Comparison of ENCODE assay signal across 8 cellular contexts in genomic region chr9:136399176-136400037, GRCh38. TPM values are rescaled to one million over a fixed set of nuclear protein-coding genes. Genes with fewer than 3 reads are reported as not detected.
DNase-seq lines count a peak whose midpoint lies in the region; ATAC-seq and TF ChIP-seq lines count a peak whose summit lies in the region.

No MANE protein-coding gene starts in this region.

- peak; percentile 26 for ATAC-seq in HCT116
- no peak for ATAC-seq in HG02981 (IDR thresholded peaks at IDR 0.05; ENCODE audit: unreplicated experiment)
- ATAC-seq in GM18861 (IDR thresholded peaks at IDR 0.05; ENCODE audit: unreplicated experiment), result no peak

- H3K9ac ChIP-seq in HCT116 (ENCODE audit: low read length), result peak overlapping the region; percentile 84

- TF ChIP-seq CTCF in HCT116 (IDR thresholded peaks at IDR 0.05 in 2 of 3, conservative IDR thresholded peaks at IDR 0.05 in 1 of 3; ENCODE audit: borderline replicate concordance in 1 of 3, insufficient read depth in 1 of 3, low read depth in 2 of 3, low read length in 2 of 3) (no peak), PC-9 (conservative IDR thresholded peaks at IDR 0.05) (no peak), adrenal gland (IDR thresholded peaks at IDR 0.05) (no peak)

- peaks cover 8% of the 10 kb centered on the region; the same call in 1 of the 2 replicates for H3F3A ChIP-seq in PC-9 (ENCODE audit: insufficient read depth, low read depth)

- intact Hi-C loops in HCT116 (cut with micrococcal nuclease), result loop anchor here (1.0 to 2.0 kb wide), 3 partner anchors 53 to 87 kb away; no protein-coding TSS in a partner anchor
- intact Hi-C loops in PC-9 (cut with micrococcal nuclease; ENCODE audit: unreplicated experiment), result loop anchor here (1.0 to 2.0 kb wide), 4 partner anchors 53 to 231 kb away; no protein-coding TSS in a partner anchor
- intact Hi-C loops in adrenal gland (cut with DNase I), result loop anchor here (2.0 to 5.0 kb wide), 2 partner anchors 62 to 87 kb away; no protein-coding TSS in a partner anchor

- H3K4me3 ChIP-seq in HCT116 (replicated peaks in 1 of 2; ENCODE audit: low read depth in 1 of 2, low read length in 2 of 2), result peak overlapping the region; percentile 82 to 93
- peak overlapping the region; percentile 100 for H3K4me3 ChIP-seq in PC-9
- peak overlapping the region; percentile 36 to 99 (median 82) for H3K4me3 ChIP-seq in adrenal gland

- H3K79me2 ChIP-seq in HCT116 (ENCODE audit: insufficient read depth, low read length) (peaks cover 49% of the 10 kb centered on the region), PC-9 (ENCODE audit: low read depth) (peaks cover 23% of the 10 kb centered on the region)

- H3K27me3 ChIP-seq in HCT116 (ENCODE audit: insufficient read depth, low read length), result no peaks in the 10 kb centered on the region
- no peaks in the 10 kb centered on the region for H3K27me3 ChIP-seq in PC-9 (ENCODE audit: insufficient read depth, low read depth)
- H3K27me3 ChIP-seq in adrenal gland, result no peaks in the 10 kb centered on the region

- RAD21 ChIA-PET in HCT116 (lab: Charles Lee; ENCODE audit: low non-redundant PET in 1 of 2, low total read pairs in 2 of 2, uncharacterized antibody in 2 of 2, unreplicated experiment in 2 of 2), result no interaction called here

- POLR2A ChIA-PET in HCT116 (lab: Charles Lee), result no interaction called here
- POLR2A ChIA-PET in PC-9 (lab: Charles Lee; ENCODE audit: unreplicated experiment), result interaction anchor here (0.6 to 0.7 kb wide), 2 partner anchors 36 to 121 kb away, joined by 3 read pairs; no protein-coding TSS in a partner anchor

- H3K9me2 ChIP-seq in HCT116 (ENCODE audit: insufficient read depth), result no peaks in the 10 kb centered on the region
- H3K9me2 ChIP-seq in PC-9 (ENCODE audit: insufficient read depth), result no peaks in the 10 kb centered on the region

- peaks cover 7 to 16% of the 10 kb centered on the region in 2 experiments for H3K4me1 ChIP-seq in HCT116 (ENCODE audit: control insufficient read depth in 1 of 2, insufficient read depth in 2 of 2, low read length in 2 of 2)
- peaks cover 13% of the 10 kb centered on the region for H3K4me1 ChIP-seq in PC-9 (replicated peaks; ENCODE audit: insufficient read depth)
- peaks cover 9 to 17% of the 10 kb centered on the region in 2 donors for H3K4me1 ChIP-seq in adrenal gland (replicated peaks in 1 of 2)

- CTCF ChIA-PET in HCT116 (lab: Charles Lee), result no interaction called here
- CTCF ChIA-PET in PC-9 (lab: Charles Lee), result interaction anchor here (0.6 kb wide), 1 partner anchor 59 kb away, joined by 3 read pairs; no protein-coding TSS in a partner anchor

- no peaks in the 10 kb centered on the region for H3K9me3 ChIP-seq in HCT116 (ENCODE audit: control insufficient read depth in 1 of 2, insufficient read depth in 1 of 2, low read depth in 1 of 2, low read length in 2 of 2)
- no peaks in the 10 kb centered on the region for H3K9me3 ChIP-seq in PC-9 (ENCODE audit: insufficient read depth, low read depth)
- H3K9me3 ChIP-seq in adrenal gland (replicated peaks in 1 of 3), result no peaks in the 10 kb centered on the region

- no peak for TF ChIP-seq RAD21 in HCT116 (IDR thresholded peaks at IDR 0.05; ENCODE audit: low read depth)

- no peak overlapping the region for H2AFZ ChIP-seq in HCT116 (ENCODE audit: low read depth, low read length, poor library complexity, severe bottlenecking)
- H2AFZ ChIP-seq in PC-9, result peak overlapping the region; percentile 77

- WGBS in adrenal gland, 4 donors, result 0 to 3% (median 1%) methylated on average over 9 to 67 of the region's 67 CpGs

- H3K27ac ChIP-seq in HCT116 (ENCODE audit: low read depth, low read length), result peak overlapping the region; percentile 92
- H3K27ac ChIP-seq in PC-9, result no peak overlapping the region
- H3K27ac ChIP-seq in adrenal gland, result peak overlapping the region in 1 of 5 donors; percentile 54

- DNase-seq in ELR (ENCODE audit: low read depth), result peak; percentile 47
- DNase-seq in HCT116 (ENCODE audit: low read depth, low spot score), result no peak
- peak in 1 of 2 experiments; percentile 31 for DNase-seq in PC-9
- peak in 1 of 7 donors; percentile 55 for DNase-seq in adrenal gland
- DNase-seq in iPS-NIHi11 (ENCODE audit: low spot score), result peak; percentile 50
- peak; percentile 69 for DNase-seq in stimulated activated CD4-positive, alpha-beta T cell treated with anti-CD3 and anti-CD28 coated beads, Interleukin-15, amount 100 ng/mL, for 24 hours

- H4K20me1 ChIP-seq in HCT116 (ENCODE audit: insufficient read depth) (no peaks in the 10 kb centered on the region), PC-9 (ENCODE audit: insufficient read depth) (peaks cover 11% of the 10 kb centered on the region)

- BruUV-seq in HCT116 (replicated peaks; lab: Mats Ljungman, UMichigan), result no TSS peak
- BruUV-seq in PC-9 (replicated peaks; lab: Mats Ljungman, UMichigan), result no TSS peak

- H3K4me2 ChIP-seq in HCT116 (ENCODE audit: low read length) (peak overlapping the region; percentile 89), PC-9 (peak overlapping the region; percentile 97)

- no peak for TF ChIP-seq POLR2A in HCT116 (IDR thresholded peaks at IDR 0.05; ENCODE audit: borderline replicate concordance, extremely low read depth, insufficient read depth, insufficient read length)
- no peak for TF ChIP-seq POLR2A in adrenal gland (IDR thresholded peaks at IDR 0.05)

- H3K36me3 ChIP-seq in HCT116 (ENCODE audit: control insufficient read depth in 1 of 2, insufficient read depth in 2 of 2, low read length in 2 of 2), result peaks cover 40 to 48% of the 10 kb centered on the region in 2 experiments; a peak in 3 of 4 replicates
- peaks cover 4% of the 10 kb centered on the region; the same call in 1 of the 2 replicates for H3K36me3 ChIP-seq in PC-9 (ENCODE audit: low read depth)
- peaks cover 0 to 34% of the 10 kb centered on the region in 2 donors for H3K36me3 ChIP-seq in adrenal gland (replicated peaks in 1 of 2)

TF ChIP-seq in HCT116, 20 proteins besides CTCF, POLR2A, EP300 and RAD21:
- TF ChIP-seq SP1 (IDR thresholded peaks at IDR 0.05; ENCODE audit: low read depth) (no peak), CBX3 (IDR thresholded peaks at IDR 0.05; ENCODE audit: low read depth) (no peak), EZH2phosphoT487 (IDR thresholded peaks at IDR 0.05; ENCODE audit: borderline replicate concordance) (no peak), EGR1 (IDR thresholded peaks at IDR 0.05; ENCODE audit: low read depth) (no peak), ZFX (IDR thresholded peaks at IDR 0.05) (peak; percentile 66; the same call in 1 of the 2 replicates)

RNA-seq across cellular contexts. Expression of gene SNAPC4, which starts 0.6 kb away (rescaled TPM):
- total RNA-seq in HCT116 (2021; ENCODE audit: unreplicated experiment) (20.4 TPM), PC-9 (2021) (13.3 and 14.4 TPM in 2 replicates), adrenal gland (10 to 100 TPM in 1 of 8 donors, 1 to 10 TPM in 7; 3.3 to 10.6 (median 5.6) TPM)
- 9.5 and 10.5 TPM in 2 replicates for polyA plus RNA-seq in HCT116 (2012)
- 10 to 100 TPM in 1 of 3 donors, 1 to 10 TPM in 2; 3.4 to 20.1 (median 8.3) TPM for polyA plus RNA-seq in adrenal gland

RNA-seq across cellular contexts. Expression of gene ENTR1, which starts 11.0 kb away (rescaled TPM):
- total RNA-seq in HCT116 (2021; ENCODE audit: unreplicated experiment) (119 TPM), PC-9 (2021) (67.9 and 82.9 TPM in 2 replicates), adrenal gland (10 to 100 TPM; 13.3 to 48.1 (median 34.1) TPM)
- 68.1 and 86.5 TPM in 2 replicates for polyA plus RNA-seq in HCT116 (2012)
- polyA plus RNA-seq in adrenal gland, result 10 to 100 TPM; 21.5 to 48.4 (median 35.6) TPM

RNA-seq across cellular contexts. Expression of gene PMPCA, which starts 11.1 kb away (rescaled TPM):
- total RNA-seq in HCT116 (2021; ENCODE audit: unreplicated experiment), result 116 TPM
- polyA plus RNA-seq in HCT116 (2012), result 77.1 and 86.2 TPM in 2 replicates
- total RNA-seq in PC-9 (2021), result 78.1 and 86.5 TPM in 2 replicates
- 100 to 1,000 TPM in 1 of 8 donors, 10 to 100 TPM in 7; 43.4 to 100 (median 74.8) TPM for total RNA-seq in adrenal gland
- 100 to 1,000 TPM in 2 of 3 donors, 10 to 100 TPM in 1; 99.8 to 138 (median 115) TPM for polyA plus RNA-seq in adrenal gland

RNA-seq across cellular contexts. Expression of gene CARD9, which starts 25.9 kb away (rescaled TPM):
- total RNA-seq in HCT116 (2021; ENCODE audit: unreplicated experiment) (1.2 TPM), PC-9 (2021) (13.6 and 14.0 TPM in 2 replicates), adrenal gland (1 to 10 TPM; 1.1 to 5.8 (median 4.0) TPM)
- polyA plus RNA-seq in HCT116 (2012), result 0.51 and 0.57 TPM in 2 replicates
- polyA plus RNA-seq in adrenal gland, result 10 to 100 TPM in 1 of 3 donors, 1 to 10 TPM in 1, under 1 TPM in 1; 0.35 to 10.6 (median 5.7) TPM

RNA-seq across cellular contexts. Expression of gene DNLZ, which starts 35.9 kb away (rescaled TPM):
- total RNA-seq in HCT116 (2021; ENCODE audit: unreplicated experiment) (21.9 TPM), PC-9 (2021) (9.1 and 19.1 TPM in 2 replicates), adrenal gland (10 to 100 TPM; 12.1 to 28.9 (median 18.3) TPM)
- 15.6 and 15.7 TPM in 2 replicates for polyA plus RNA-seq in HCT116 (2012)
- 10 to 100 TPM in 2 of 3 donors, 1 to 10 TPM in 1; 3.1 to 20.5 (median 14.7) TPM for polyA plus RNA-seq in adrenal gland
